Comparison of ENCODE assay signal across 8 cellular contexts in the genomic region with DNA sequence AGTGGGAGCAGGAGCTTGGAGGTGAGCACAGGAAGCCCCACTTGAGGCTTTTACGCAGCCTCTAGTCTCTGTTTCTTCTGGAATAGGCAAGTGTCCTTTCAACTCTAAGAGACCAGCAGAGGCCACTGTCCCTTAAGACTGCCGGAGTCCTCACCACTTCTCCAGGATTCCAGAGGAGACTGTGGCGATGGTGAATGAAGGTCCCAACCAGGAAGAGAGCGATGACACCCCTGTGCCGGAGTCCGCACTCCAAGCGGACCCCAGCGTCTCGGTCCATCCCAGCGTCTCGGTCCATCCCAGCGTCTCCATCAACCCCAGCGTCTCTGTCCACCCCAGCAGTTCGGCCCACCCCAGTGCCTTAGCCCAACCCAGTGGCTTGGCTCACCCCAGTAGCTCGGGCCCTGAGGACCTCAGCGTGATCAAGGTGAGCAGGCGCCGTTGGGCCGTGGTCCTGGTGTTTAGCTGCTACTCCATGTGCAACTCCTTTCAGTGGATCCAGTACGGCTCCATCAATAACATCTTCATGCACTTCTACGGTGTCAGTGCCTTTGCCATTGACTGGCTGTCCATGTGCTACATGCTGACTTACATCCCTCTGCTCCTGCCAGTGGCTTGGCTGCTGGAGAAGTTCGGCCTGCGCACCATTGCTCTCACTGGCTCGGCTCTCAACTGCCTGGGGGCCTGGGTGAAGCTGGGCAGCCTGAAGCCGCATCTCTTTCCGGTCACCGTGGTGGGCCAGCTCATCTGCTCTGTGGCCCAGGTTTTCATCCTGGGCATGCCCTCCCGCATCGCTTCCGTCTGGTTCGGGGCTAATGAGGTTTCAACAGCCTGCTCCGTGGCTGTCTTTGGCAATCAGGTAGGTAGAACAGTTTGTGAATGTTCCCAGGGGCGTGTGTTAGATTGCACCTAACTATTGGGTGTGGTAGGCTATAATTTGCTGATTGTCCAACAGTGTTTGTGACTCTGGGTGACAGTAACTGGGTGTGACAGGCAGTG. TPM values are rescaled to one million over a fixed set of nuclear protein-coding genes. Genes with fewer than 3 reads are reported as not detected.
A peak's percentile ranks its signal among the peaks of the same experiment; 100 is the strongest.
DNase-seq lines count a peak whose midpoint lies in the region; ATAC-seq and TF ChIP-seq lines count a peak whose summit lies in the region.

No MANE protein-coding gene starts in this region.

- no peaks in the 10 kb centered on the region for H3K79me2 ChIP-seq in SU-DHL-6 (ENCODE audit: insufficient read depth, low read length)

- H3K4me1 Mint-ChIP-seq in osteocyte (ENCODE audit: unreplicated experiment) = peaks cover 12% of the 10 kb centered on the region

- no peak overlapping the region for H2AFZ ChIP-seq in SU-DHL-6 (ENCODE audit: low read depth, low read length, severe bottlenecking)

- H3K27me3 ChIP-seq in H7 (ENCODE audit: control insufficient read depth, insufficient read depth, low read length) (peaks cover 5% of the 10 kb centered on the region; the same call in 1 of the 2 replicates), SU-DHL-6 (ENCODE audit: low read length) (no peaks in the 10 kb centered on the region), foreskin keratinocyte (peaks cover 41% of the 10 kb centered on the region)

- ATAC-seq in foreskin keratinocyte (no peak), HG03565 (IDR thresholded peaks at IDR 0.05; ENCODE audit: unreplicated experiment) (no peak)

- peaks cover 16% of the 10 kb centered on the region for H3K27me3 Mint-ChIP-seq in osteocyte (ENCODE audit: unreplicated experiment)

- peak overlapping the region; percentile 78 for H3K4me2 ChIP-seq in SU-DHL-6 (ENCODE audit: low read depth, low read length, poor library complexity, severe bottlenecking)

- DNase-seq in AG10803 (ENCODE audit: low read depth) (peak; percentile 24), H7 (peak; percentile 74), foreskin keratinocyte (peak in 1 of 2 donors; percentile 22), osteocyte (ENCODE audit: extremely low spot score, unreplicated experiment) (no peak), hippocampal formation (lab: John Stamatoyannopoulos, UW) (no peak), OCI-M2 (lab: John Stamatoyannopoulos, UW; ENCODE audit: unreplicated experiment) (no peak)

- H3K4me3 Mint-ChIP-seq in osteocyte (ENCODE audit: unreplicated experiment) = peak overlapping the region; percentile 80

- no peaks in the 10 kb centered on the region for H3K36me3 ChIP-seq in H7 (replicated peaks; ENCODE audit: control insufficient read depth, insufficient read depth, low read length)
- no peaks in the 10 kb centered on the region for H3K36me3 ChIP-seq in SU-DHL-6 (ENCODE audit: low read length)

- no peaks in the 10 kb centered on the region for H3K4me1 ChIP-seq in foreskin keratinocyte

- H4K20me1 ChIP-seq in SU-DHL-6 (ENCODE audit: low read depth, low read length) = no peaks in the 10 kb centered on the region

- TF ChIP-seq CTCF in AG10803 (conservative IDR thresholded peaks at IDR 0.05; ENCODE audit: low read length) = no peak; the same call in 1 of the 2 replicates
- TF ChIP-seq CTCF in SU-DHL-6 (IDR thresholded peaks at IDR 0.05; ENCODE audit: insufficient read depth, low read length, poor library complexity, severe bottlenecking) = no peak
- TF ChIP-seq CTCF in foreskin keratinocyte (conservative IDR thresholded peaks at IDR 0.05) = peak; percentile 14
- TF ChIP-seq CTCF in osteocyte (IDR thresholded peaks at IDR 0.05) = peak; percentile 45

- H3K4me3 ChIP-seq in AG10803 (ENCODE audit: low read length) (peak overlapping the region; percentile 59), H7 (ENCODE audit: insufficient read depth, low read depth, low read length) (peak overlapping the region; percentile 55), SU-DHL-6 (ENCODE audit: insufficient read depth, low read length, poor library complexity, severe bottlenecking) (no peak overlapping the region)

- H3K27ac ChIP-seq in SU-DHL-6 (ENCODE audit: low read depth, low read length) (no peak overlapping the region), foreskin keratinocyte (no peak overlapping the region)

- no peaks in the 10 kb centered on the region for H3F3A ChIP-seq in SU-DHL-6 (ENCODE audit: insufficient read depth)

- H3K9me3 Mint-ChIP-seq in osteocyte (ENCODE audit: unreplicated experiment) = no peaks in the 10 kb centered on the region

- no peaks in the 10 kb centered on the region for H3K9me2 ChIP-seq in SU-DHL-6 (replicated peaks; ENCODE audit: insufficient read depth, low read length)

- no peaks in the 10 kb centered on the region for H3K36me3 Mint-ChIP-seq in osteocyte (ENCODE audit: unreplicated experiment)

- no peaks in the 10 kb centered on the region for H3K9me3 ChIP-seq in SU-DHL-6 (ENCODE audit: insufficient read depth, low read length)

- H3K9ac ChIP-seq in SU-DHL-6 (ENCODE audit: low read length) = no peak overlapping the region

- no peak overlapping the region for H3K27ac Mint-ChIP-seq in osteocyte (ENCODE audit: unreplicated experiment)

RNA-seq across cellular contexts. Expression of a gene that starts 0.7 kb away (rescaled TPM):
- 2.7 and 4.6 TPM in 2 replicates for total RNA-seq in H7 (2014; rRNA removed; shearing (Covaris generic))
- total RNA-seq in foreskin keratinocyte (0.03 and 0.11 TPM in 2 replicates), osteocyte (0.94 and 1.2 TPM in 2 replicates)
- 0.07 and 0.11 TPM in 2 replicates for polyA plus RNA-seq in foreskin keratinocyte

RNA-seq across cellular contexts. Expression of a gene that starts 56.8 kb away (rescaled TPM):
- not detected in 2 replicates for total RNA-seq in H7 (2014; rRNA removed; shearing (Covaris generic))
- total RNA-seq in foreskin keratinocyte (not detected in 2 replicates), osteocyte (not detected in 2 replicates)
- not detected in 2 replicates for polyA plus RNA-seq in foreskin keratinocyte

Comparison
In these comparisons a context has a peak if more than half of its experiments do, and no peak if none do; other contexts are left out.
1. DNase-seq: peak in AG10803 (single experiment) and H7 (single experiment); none in osteocyte (single experiment), hippocampal formation (0 of 2) and OCI-M2 (single experiment).
2. CTCF ChIP-seq: peak in foreskin keratinocyte (single experiment) and osteocyte (single experiment); none in AG10803 (single experiment) and SU-DHL-6 (single experiment).